8 cellular contexts compared by ENCODE assay signal in the genomic region with DNA sequence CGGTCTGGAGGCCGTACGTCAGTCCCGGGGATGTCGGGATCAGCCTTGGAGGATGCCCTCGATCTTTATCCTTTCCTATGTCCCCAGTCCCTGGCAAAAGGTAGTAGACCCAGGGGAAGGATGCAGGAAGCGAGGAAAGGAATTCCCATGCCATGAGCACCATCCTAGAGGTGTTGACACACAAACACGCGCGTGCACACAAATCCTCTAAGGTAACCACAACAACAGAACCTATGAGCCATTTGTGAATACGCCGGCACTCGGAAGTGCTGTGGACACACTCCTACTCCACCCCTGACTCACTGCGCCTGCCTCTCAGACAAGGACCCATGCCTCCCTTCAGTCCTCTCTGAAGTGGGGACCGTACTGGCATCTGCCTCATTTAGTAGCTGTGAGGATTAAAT. TPM values are rescaled to one million over a fixed set of nuclear protein-coding genes. Genes with fewer than 3 reads are reported as not detected.
DNase-seq lines count a peak whose midpoint lies in the region; ATAC-seq and TF ChIP-seq lines count a peak whose summit lies in the region.

No MANE protein-coding gene starts in this region.

- peak; percentile 55 for DNase-seq in GM03348 (ENCODE audit: low spot score)
- DNase-seq in activated T-cell treated with anti-CD3 and anti-CD28 coated beads, Interleukin-2, amount 50 U/mL, for 72 hours = peak; percentile 55 to 70
- DNase-seq in heart right ventricle = no peak
- no peak for DNase-seq in sigmoid colon
- no peak for DNase-seq in KG1 (lab: John Stamatoyannopoulos, UW)
- DNase-seq in NK-92 (lab: John Stamatoyannopoulos, UW; ENCODE audit: unreplicated experiment) = no peak
- no peak for DNase-seq in inferior parietal cortex (ENCODE audit: extremely low spot score)

- peak; percentile 79 to 81 for ATAC-seq in activated T-cell treated with anti-CD3 and anti-CD28 coated beads, Interleukin-2, amount 50 U/mL, for 72 hours (replicated peaks in 1 of 2)
- peak in 5 of 8 donors; percentile 6 to 34 (median 10) for ATAC-seq in heart right ventricle

- peak overlapping the region; percentile 75 for H3K27ac Mint-ChIP-seq in activated T-cell treated with anti-CD3 and anti-CD28 coated beads, Interleukin-2, amount 50 U/mL, for 72 hours

- H3K36me3 ChIP-seq in Loucy (ENCODE audit: insufficient read depth, low read length) (no peaks in the 10 kb centered on the region), heart right ventricle (no peaks in the 10 kb centered on the region), sigmoid colon (no peaks in the 10 kb centered on the region)

- no peak for TF ChIP-seq POLR2A in sigmoid colon (IDR thresholded peaks at IDR 0.05)

- peak overlapping the region; percentile 84 for H3K9ac ChIP-seq in Loucy (ENCODE audit: low read depth, low read length, poor library complexity, severe bottlenecking)

- H3K9me3 Mint-ChIP-seq in activated T-cell treated with anti-CD3 and anti-CD28 coated beads, Interleukin-2, amount 50 U/mL, for 72 hours = no peaks in the 10 kb centered on the region

- TF ChIP-seq CTCF in Loucy (conservative IDR thresholded peaks at IDR 0.05; ENCODE audit: low read length) = peak; percentile 34; the same call in 1 of the 2 replicates
- peak in 2 of 9 donors; percentile 5 to 32 for TF ChIP-seq CTCF in heart right ventricle (IDR thresholded peaks at IDR 0.05)
- peak in 2 of 4 experiments; percentile 25 to 35 for TF ChIP-seq CTCF in sigmoid colon (IDR thresholded peaks at IDR 0.05)

- no peaks in the 10 kb centered on the region for H4K20me1 ChIP-seq in Loucy (ENCODE audit: insufficient read depth, low read length, poor library complexity, severe bottlenecking)

- H3K4me3 Mint-ChIP-seq in activated T-cell treated with anti-CD3 and anti-CD28 coated beads, Interleukin-2, amount 50 U/mL, for 72 hours = peak overlapping the region; percentile 75 to 83

- H3K9me3 ChIP-seq in Loucy (ENCODE audit: insufficient read depth, low read depth, low read length) (no peaks in the 10 kb centered on the region), heart right ventricle (no peaks in the 10 kb centered on the region), sigmoid colon (no peaks in the 10 kb centered on the region)

- H3K4me1 ChIP-seq in Loucy (ENCODE audit: insufficient read depth, low read length, poor library complexity, severe bottlenecking) (peaks cover 18% of the 10 kb centered on the region), heart right ventricle (peaks cover 0 to 41% (median 26%) of the 10 kb centered on the region in 9 donors), sigmoid colon (peaks cover 0 to 44% (median 30%) of the 10 kb centered on the region in 4 donors)

- TF ChIP-seq EP300 in sigmoid colon (IDR thresholded peaks at IDR 0.05) = no peak

- no peaks in the 10 kb centered on the region for H3K9me2 ChIP-seq in Loucy (replicated peaks; ENCODE audit: low read depth, low read length)

- 5 to 7% methylated on average over 15 of the region's 15 CpGs for WGBS in heart right ventricle, 2 donors
- 10 to 15% methylated on average over 15 of the region's 15 CpGs for WGBS in sigmoid colon, 2 donors

- H3K4me3 ChIP-seq in Loucy (ENCODE audit: low read length, poor library complexity, severe bottlenecking) (peak overlapping the region; percentile 76), heart right ventricle (peak overlapping the region; percentile 56 to 88 (median 74)), sigmoid colon (peak overlapping the region; percentile 45 to 85 (median 66))

- H3K27me3 ChIP-seq in Loucy (ENCODE audit: insufficient read depth, low read length, poor library complexity, severe bottlenecking) (peaks cover 9% of the 10 kb centered on the region), heart right ventricle (peaks cover 0 to 21% (median 0%) of the 10 kb centered on the region in 7 donors), sigmoid colon (no peaks in the 10 kb centered on the region)

- peak overlapping the region; percentile 76 for H3K4me2 ChIP-seq in Loucy (ENCODE audit: low read depth, low read length, poor library complexity, severe bottlenecking)

- no peaks in the 10 kb centered on the region for H3F3A ChIP-seq in Loucy (ENCODE audit: low read depth)

- peaks cover 20% of the 10 kb centered on the region for H3K4me1 Mint-ChIP-seq in activated T-cell treated with anti-CD3 and anti-CD28 coated beads, Interleukin-2, amount 50 U/mL, for 72 hours (ENCODE audit: low read depth)

- H3K79me2 ChIP-seq in Loucy (ENCODE audit: insufficient read depth, low read length) = no peaks in the 10 kb centered on the region

- H3K27me3 Mint-ChIP-seq in activated T-cell treated with anti-CD3 and anti-CD28 coated beads, Interleukin-2, amount 50 U/mL, for 72 hours (ENCODE audit: low read depth) = peaks cover 29% of the 10 kb centered on the region

- no peaks in the 10 kb centered on the region for H3K36me3 Mint-ChIP-seq in activated T-cell treated with anti-CD3 and anti-CD28 coated beads, Interleukin-2, amount 50 U/mL, for 72 hours (ENCODE audit: insufficient read depth in 2 of 2)

- peak overlapping the region; percentile 82 to 98 (median 94) for H3K27ac ChIP-seq in heart right ventricle
- peak overlapping the region; percentile 85 to 96 (median 91) for H3K27ac ChIP-seq in sigmoid colon

- peak overlapping the region; percentile 89 for H2AFZ ChIP-seq in Loucy (ENCODE audit: low read length)

- intact Hi-C loops in heart right ventricle (cut with DNase I) = loop anchor here in 7 of 10 donors (1.0 to 10.0 kb wide), 11 partner anchors 53 to 383 kb away; a partner anchor contains a TSS
- intact Hi-C loops in sigmoid colon (cut with DNase I) = loop anchor here (2.0 to 5.0 kb wide), 6 partner anchors 55 to 383 kb away; no protein-coding TSS in a partner anchor

RNA-seq across cellular contexts. Expression of a gene that starts 11.3 kb away (rescaled TPM):
- total RNA-seq in activated T-cell treated with anti-CD3 and anti-CD28 coated beads, Interleukin-2, amount 50 U/mL, for 72 hours = under 1 TPM in 1 of 2 donors, not detected in 1; 0.36 TPM
- total RNA-seq in heart right ventricle (10 to 100 TPM; 22.3 to 48.5 (median 40.8) TPM), sigmoid colon (10 to 100 TPM in 1 of 4 donors, 1 to 10 TPM in 3; 1.8 to 21.9 (median 4.6) TPM)
- polyA plus RNA-seq in heart right ventricle (10 to 100 TPM in 1 of 2 donors, 1 to 10 TPM in 1; 9.7 to 60.0 TPM), sigmoid colon (10 to 100 TPM; 45.0 to 79.3 (median 56.2) TPM)

Comparison
In these comparisons a context has a peak if more than half of its experiments do, and no peak if none do; other contexts are left out.
1. DNase-seq: peak in GM03348 (single experiment) and activated T-cell treated with anti-CD3 and anti-CD28 coated beads, Interleukin-2, amount 50 U/mL, for 72 hours (2 of 2); none in heart right ventricle (0 of 2), sigmoid colon (single experiment), KG1 (single experiment), NK-92 (single experiment) and inferior parietal cortex (single experiment).
2. Peak in every context shown above with its lines, with median percentiles within 50 percentile points of each other: H3K4me3 ChIP-seq.